12 cellular contexts compared by ENCODE assay signal in the genomic region with DNA sequence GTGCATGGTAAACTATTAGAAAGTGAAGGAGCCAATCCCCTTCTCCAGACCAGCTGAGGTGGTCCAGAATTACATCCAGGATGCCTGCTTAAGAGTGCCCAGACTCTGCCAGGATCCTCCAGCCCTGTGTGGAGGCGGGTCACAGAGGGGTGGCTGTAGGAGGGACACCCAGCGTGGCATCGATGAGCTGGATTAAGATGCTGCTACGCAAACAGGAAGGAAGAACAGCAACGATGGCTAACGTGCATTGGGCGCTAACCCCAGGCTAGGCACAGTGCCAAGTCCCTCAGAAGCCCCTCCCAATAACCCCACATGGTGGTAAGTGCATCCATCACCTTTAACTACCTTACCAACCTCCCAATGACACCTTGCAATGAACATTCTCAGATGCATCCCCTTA.
A peak's percentile ranks its signal among the peaks of the same experiment; 100 is the strongest.
DNase-seq lines count a peak whose midpoint lies in the region; ATAC-seq, FAIRE-seq and TF ChIP-seq lines count a peak whose summit lies in the region.
"Had no signal": no experiment of that assay in that cellular context is flagged by ENCODE, and none has a peak within 500 bp of the region (broad histone marks: within the 10 kb centered on the region; RNA-seq: fewer than 3 reads in every experiment).

No MANE protein-coding gene starts in this region.

- peak; percentile 40 to 64 (median 52) for DNase-seq in CD4-positive, alpha-beta T cell
- DNase-seq in RPMI8226 (peak; percentile 8), kidney (peak; percentile 60), NCI-H82 (lab: John Stamatoyannopoulos, UW) (no peak), sigmoid colon (no peak), GM19238 (ENCODE audit: insufficient read length, low spot score) (no peak), type B pancreatic cell (ENCODE audit: extremely low spot score, unreplicated experiment) (no peak)
- no peak for DNase-seq in activated T-helper 1 cell treated with anti-CD3 and anti-CD28 coated beads, Interleukin-12 subunit alpha, Interleukin-12 subunit beta, Interleukin-2, Interleukin-4 antibody, amounts not matched to agents 30 ng/mL and 10 ng/mL and 1 ng/mL, durations not matched to agents 14 hours and 24 hours and 36 hours (ENCODE audit: low spot score)
- DNase-seq: NCI-H1436, OCI-M1, ovary had no signal

- peaks cover 49% of the 10 kb centered on the region for H3K4me1 Mint-ChIP-seq in CD4-positive, alpha-beta T cell (ENCODE audit: low read depth)
- H3K4me1 Mint-ChIP-seq in activated T-helper 1 cell treated with anti-CD3 and anti-CD28 coated beads, Interleukin-12 subunit alpha, Interleukin-12 subunit beta, Interleukin-2, Interleukin-4 antibody, amounts not matched to agents 30 ng/mL and 10 ng/mL and 1 ng/mL, durations not matched to agents 14 hours and 24 hours and 36 hours (ENCODE audit: low read depth): peaks cover 43% of the 10 kb centered on the region
- H3K4me1 Mint-ChIP-seq in type B pancreatic cell (ENCODE audit: unreplicated experiment): peaks cover 17% of the 10 kb centered on the region

- H3K4me3 Mint-ChIP-seq in CD4-positive, alpha-beta T cell: peak overlapping the region; percentile 22
- no peak overlapping the region for H3K4me3 Mint-ChIP-seq in activated T-helper 1 cell treated with anti-CD3 and anti-CD28 coated beads, Interleukin-12 subunit alpha, Interleukin-12 subunit beta, Interleukin-2, Interleukin-4 antibody, amounts not matched to agents 30 ng/mL and 10 ng/mL and 1 ng/mL, durations not matched to agents 14 hours and 24 hours and 36 hours
- no peak overlapping the region for H3K4me3 Mint-ChIP-seq in type B pancreatic cell

- POLR2A ChIA-PET in CD4-positive, alpha-beta T cell (lab: Charles Lee): interaction anchor here (0.8 to 1.1 kb wide), 3 partner anchors 13 to 284 kb away, joined by 3 read pairs; no protein-coding TSS in a partner anchor

- H3K36me3 ChIP-seq in kidney (ENCODE audit: control insufficient read depth in 1 of 2, insufficient read depth in 2 of 2, low read length in 2 of 2) (no peaks in the 10 kb centered on the region), sigmoid colon (no peaks in the 10 kb centered on the region)
- H3K36me3 ChIP-seq: ovary had no signal

- no peaks in the 10 kb centered on the region for H3K27me3 Mint-ChIP-seq in CD4-positive, alpha-beta T cell
- no peaks in the 10 kb centered on the region for H3K27me3 Mint-ChIP-seq in activated T-helper 1 cell treated with anti-CD3 and anti-CD28 coated beads, Interleukin-12 subunit alpha, Interleukin-12 subunit beta, Interleukin-2, Interleukin-4 antibody, amounts not matched to agents 30 ng/mL and 10 ng/mL and 1 ng/mL, durations not matched to agents 14 hours and 24 hours and 36 hours (ENCODE audit: insufficient read depth)
- H3K27me3 Mint-ChIP-seq in type B pancreatic cell: no peaks in the 10 kb centered on the region

- H3K4me1 ChIP-seq in kidney (ENCODE audit: control insufficient read depth in 1 of 2, insufficient read depth in 1 of 2, low read depth in 1 of 2, low read length in 2 of 2): peaks cover 12 to 16% of the 10 kb centered on the region in 2 donors
- peaks cover 0 to 25% (median 11%) of the 10 kb centered on the region in 4 donors for H3K4me1 ChIP-seq in sigmoid colon

- H3K27ac Mint-ChIP-seq in CD4-positive, alpha-beta T cell: peak overlapping the region; percentile 69
- H3K27ac Mint-ChIP-seq in activated T-helper 1 cell treated with anti-CD3 and anti-CD28 coated beads, Interleukin-12 subunit alpha, Interleukin-12 subunit beta, Interleukin-2, Interleukin-4 antibody, amounts not matched to agents 30 ng/mL and 10 ng/mL and 1 ng/mL, durations not matched to agents 14 hours and 24 hours and 36 hours: peak overlapping the region; percentile 6
- no peak overlapping the region for H3K27ac Mint-ChIP-seq in type B pancreatic cell

- no peaks in the 10 kb centered on the region for H3K27me3 ChIP-seq in CD4-positive, alpha-beta T cell (ENCODE audit: control insufficient read depth, insufficient read depth, low read length)
- no peaks in the 10 kb centered on the region for H3K27me3 ChIP-seq in sigmoid colon
- H3K27me3 ChIP-seq: ovary had no signal

- no peak for TF ChIP-seq CTCF in CD4-positive, alpha-beta T cell (IDR thresholded peaks at IDR 0.05)
- TF ChIP-seq CTCF in kidney (IDR thresholded peaks at IDR 0.05; ENCODE audit: borderline replicate concordance, extremely low read depth, insufficient read depth): no peak
- TF ChIP-seq CTCF in sigmoid colon (IDR thresholded peaks at IDR 0.05): no peak
- TF ChIP-seq CTCF in type B pancreatic cell (conservative IDR thresholded peaks at IDR 0.05): no peak

- H3K36me3 Mint-ChIP-seq in CD4-positive, alpha-beta T cell (ENCODE audit: low read depth): peaks cover 29% of the 10 kb centered on the region
- H3K36me3 Mint-ChIP-seq in activated T-helper 1 cell treated with anti-CD3 and anti-CD28 coated beads, Interleukin-12 subunit alpha, Interleukin-12 subunit beta, Interleukin-2, Interleukin-4 antibody, amounts not matched to agents 30 ng/mL and 10 ng/mL and 1 ng/mL, durations not matched to agents 14 hours and 24 hours and 36 hours (ENCODE audit: low read depth): peaks cover 11% of the 10 kb centered on the region
- peaks cover 7% of the 10 kb centered on the region for H3K36me3 Mint-ChIP-seq in type B pancreatic cell

- 40 to 54% methylated on average over 7 of the region's 7 CpGs for WGBS in sigmoid colon, 2 donors

- no peak for TF ChIP-seq EP300 in sigmoid colon (IDR thresholded peaks at IDR 0.05)

- peak; percentile 67 for ATAC-seq in CD4-positive, alpha-beta T cell (ENCODE audit: poor library complexity)

- intact Hi-C loops in CD4-positive, alpha-beta T cell (cut with DNase I, micrococcal nuclease): no loop called here
- intact Hi-C loops in activated T-helper 1 cell treated with anti-CD3 and anti-CD28 coated beads, Interleukin-12 subunit alpha, Interleukin-12 subunit beta, Interleukin-2, Interleukin-4 antibody, amounts not matched to agents 30 ng/mL and 10 ng/mL and 1 ng/mL, durations not matched to agents 14 hours and 24 hours and 36 hours (cut with micrococcal nuclease): no loop called here
- intact Hi-C loops in kidney (cut with DNase I): no loop called here
- intact Hi-C loops in sigmoid colon (cut with DNase I): no loop called here

- no peak for TF ChIP-seq POLR2A in sigmoid colon (IDR thresholded peaks at IDR 0.05)

- no peaks in the 10 kb centered on the region for H3K9me3 ChIP-seq in CD4-positive, alpha-beta T cell (ENCODE audit: control insufficient read depth, low read length)
- H3K9me3 ChIP-seq in kidney (ENCODE audit: control insufficient read depth in 1 of 2, low read length in 2 of 2): no peaks in the 10 kb centered on the region
- no peaks in the 10 kb centered on the region for H3K9me3 ChIP-seq in sigmoid colon
- H3K9me3 ChIP-seq: ovary had no signal

- H3K9ac ChIP-seq in kidney (ENCODE audit: low read length in 2 of 2): no peak overlapping the region

- H3K4me3 ChIP-seq in kidney (ENCODE audit: low read length in 2 of 2) (no peak overlapping the region), sigmoid colon (no peak overlapping the region)
- H3K4me3 ChIP-seq: ovary had no signal

- H3K27ac ChIP-seq in CD4-positive, alpha-beta T cell (ENCODE audit: low read depth, low read length): no peak overlapping the region
- no peak overlapping the region for H3K27ac ChIP-seq in kidney (ENCODE audit: low read depth in 2 of 2, low read length in 2 of 2)
- H3K27ac ChIP-seq in sigmoid colon: no peak overlapping the region
- H3K27ac ChIP-seq: C4-2B, ovary had no signal

- FAIRE-seq in kidney (lab: Jason Lieb, UNC): no peak

- CTCF ChIA-PET in CD4-positive, alpha-beta T cell (lab: Charles Lee): no interaction called here

- no peaks in the 10 kb centered on the region for H3K9me3 Mint-ChIP-seq in CD4-positive, alpha-beta T cell
- H3K9me3 Mint-ChIP-seq in activated T-helper 1 cell treated with anti-CD3 and anti-CD28 coated beads, Interleukin-12 subunit alpha, Interleukin-12 subunit beta, Interleukin-2, Interleukin-4 antibody, amounts not matched to agents 30 ng/mL and 10 ng/mL and 1 ng/mL, durations not matched to agents 14 hours and 24 hours and 36 hours: no peaks in the 10 kb centered on the region
- H3K9me3 Mint-ChIP-seq in type B pancreatic cell: no peaks in the 10 kb centered on the region

Comparison
In these comparisons a context has a peak if more than half of its experiments do, and no peak if none do; other contexts are left out.
1. DNase-seq: peak in CD4-positive, alpha-beta T cell (10 of 10), RPMI8226 (single experiment) and kidney (single experiment); none in activated T-helper 1 cell treated with anti-CD3 and anti-CD28 coated beads, Interleukin-12 subunit alpha, Interleukin-12 subunit beta, Interleukin-2, Interleukin-4 antibody, amounts not matched to agents 30 ng/mL and 10 ng/mL and 1 ng/mL, durations not matched to agents 14 hours and 24 hours and 36 hours (single experiment), NCI-H82 (single experiment), sigmoid colon (single experiment), GM19238 (single experiment) and type B pancreatic cell (single experiment).